8 cellular contexts compared by ENCODE assay signal in genomic region chr5:165209101-165209727, GRCh38.
A peak's percentile ranks its signal among the peaks of the same experiment; 100 is the strongest.
DNase-seq lines count a peak whose midpoint lies in the region; ATAC-seq, FAIRE-seq and TF ChIP-seq lines count a peak whose summit lies in the region.

No MANE protein-coding gene starts in this region.

- H3K36me3 ChIP-seq in HCT116 (ENCODE audit: control insufficient read depth in 1 of 2, insufficient read depth in 2 of 2, low read length in 2 of 2) = no peaks in the 10 kb centered on the region
- H3K36me3 ChIP-seq in hepatocyte (replicated peaks; ENCODE audit: insufficient read depth, low read depth) = no peaks in the 10 kb centered on the region

- POLR2A ChIA-PET in HCT116 (lab: Charles Lee) = no interaction called here

- H3K79me2 ChIP-seq in HCT116 (ENCODE audit: insufficient read depth, low read length) (no peaks in the 10 kb centered on the region), hepatocyte (no peaks in the 10 kb centered on the region)

- H3K4me3 ChIP-seq in AG10803 (ENCODE audit: low read length) (no peak overlapping the region), HCT116 (replicated peaks in 1 of 2; ENCODE audit: low read depth in 1 of 2, low read length in 2 of 2) (no peak overlapping the region), hepatocyte (no peak overlapping the region)

- RAD21 ChIA-PET in HCT116 (lab: Charles Lee; ENCODE audit: low non-redundant PET in 1 of 2, low total read pairs in 2 of 2, uncharacterized antibody in 2 of 2, unreplicated experiment in 2 of 2) = no interaction called here

- peak; percentile 26; the same call in 1 of the 2 replicates for TF ChIP-seq RAD21 in HCT116 (IDR thresholded peaks at IDR 0.05; ENCODE audit: low read depth)

- no peaks in the 10 kb centered on the region for H3K4me1 ChIP-seq in HCT116 (ENCODE audit: control insufficient read depth in 1 of 2, insufficient read depth in 2 of 2, low read length in 2 of 2)
- peaks cover 7% of the 10 kb centered on the region for H3K4me1 ChIP-seq in hepatocyte (ENCODE audit: insufficient read depth)

- H2AFZ ChIP-seq in HCT116 (ENCODE audit: low read depth, low read length, poor library complexity, severe bottlenecking) (no peak overlapping the region), hepatocyte (no peak overlapping the region)

- H4K20me1 ChIP-seq in HCT116 (ENCODE audit: insufficient read depth) (no peaks in the 10 kb centered on the region), hepatocyte (ENCODE audit: insufficient read depth, poor library complexity, severe bottlenecking) (no peaks in the 10 kb centered on the region)

- no peak for FAIRE-seq in urothelium cell line (lab: Jason Lieb, UNC)

- peak; percentile 73 for TF ChIP-seq CTCF in AG10803 (conservative IDR thresholded peaks at IDR 0.05; ENCODE audit: low read length)
- TF ChIP-seq CTCF in HCT116 (IDR thresholded peaks at IDR 0.05 in 2 of 3, conservative IDR thresholded peaks at IDR 0.05 in 1 of 3; ENCODE audit: borderline replicate concordance in 1 of 3, insufficient read depth in 1 of 3, low read depth in 2 of 3, low read length in 2 of 3) = peak in 2 of 3 experiments; percentile 49 to 61; a peak in 4 of 6 replicates
- TF ChIP-seq CTCF in hepatocyte (IDR thresholded peaks at IDR 0.05; ENCODE audit: poor library complexity) = peak; percentile 86

- CTCF ChIA-PET in HCT116 (lab: Charles Lee) = no interaction called here

- DNase-seq in AG10803 (ENCODE audit: low read depth) (peak; percentile 14), HCT116 (ENCODE audit: low read depth, low spot score) (no peak), SKM-1 treated with dmso at 0.1 percent for 144 hours (lab: John Stamatoyannopoulos, UW; ENCODE audit: unreplicated experiment) (peak; percentile 43), hepatocyte (ENCODE audit: low spot score) (peak; percentile 46), urothelium cell line (ENCODE audit: low spot score) (peak; percentile 4)
- no peak for DNase-seq in central memory CD4-positive, alpha-beta T cell
- DNase-seq in stimulated activated CD4-positive, alpha-beta T cell treated with anti-CD3 and anti-CD28 coated beads, Interleukin-1b, Interleukin-23, amount 100 ng/mL, for 48 hours = no peak

- BruUV-seq in HCT116 (replicated peaks; lab: Mats Ljungman, UMichigan) = no TSS peak

- TF ChIP-seq POLR2A in HCT116 (IDR thresholded peaks at IDR 0.05; ENCODE audit: borderline replicate concordance, extremely low read depth, insufficient read depth, insufficient read length) = no peak

- H3K9me2 ChIP-seq in HCT116 (ENCODE audit: insufficient read depth) (no peaks in the 10 kb centered on the region), hepatocyte (replicated peaks; ENCODE audit: insufficient read depth) (no peaks in the 10 kb centered on the region)

- 0% methylated on average over 1 of the region's 1 CpG for WGBS in hepatocyte (ENCODE audit: low lambda C conversion rate, missing lambda C conversion rate)

- H3K27me3 ChIP-seq in HCT116 (ENCODE audit: insufficient read depth, low read length) (no peaks in the 10 kb centered on the region), hepatocyte (no peaks in the 10 kb centered on the region)

- H3K4me2 ChIP-seq in HCT116 (ENCODE audit: low read length) (no peak overlapping the region), hepatocyte (no peak overlapping the region)

- H3K9me3 ChIP-seq in HCT116 (ENCODE audit: control insufficient read depth in 1 of 2, insufficient read depth in 1 of 2, low read depth in 1 of 2, low read length in 2 of 2) (peaks cover 0 to 21% of the 10 kb centered on the region in 2 experiments; a peak in 2 of 4 replicates), hepatocyte (ENCODE audit: low read depth) (no peaks in the 10 kb centered on the region)

- intact Hi-C loops in HCT116 (cut with micrococcal nuclease) = loop anchor here (5.0 kb wide), 1 partner anchor 1647 kb away; no protein-coding TSS in a partner anchor

- H3K9ac ChIP-seq in HCT116 (ENCODE audit: low read length) = no peak overlapping the region

- H3K27ac ChIP-seq in HCT116 (ENCODE audit: low read depth, low read length) (no peak overlapping the region), hepatocyte (no peak overlapping the region)

- ATAC-seq in HCT116 (no peak), GM21737 (IDR thresholded peaks at IDR 0.05; ENCODE audit: unreplicated experiment) (no peak)

TF ChIP-seq in HCT116, 20 proteins besides CTCF, POLR2A, EP300 and RAD21:
- no peak for TF ChIP-seq CEBPB (IDR thresholded peaks at IDR 0.05; ENCODE audit: low read depth)
TF ChIP-seq in HCT116: peak in this region for 0.

Comparison
In these comparisons a context has a peak if more than half of its experiments do, and no peak if none do; other contexts are left out.
1. DNase-seq: peak in AG10803 (single experiment), SKM-1 treated with dmso at 0.1 percent for 144 hours (single experiment), hepatocyte (single experiment) and urothelium cell line (single experiment); none in HCT116 (single experiment), central memory CD4-positive, alpha-beta T cell (single experiment) and stimulated activated CD4-positive, alpha-beta T cell treated with anti-CD3 and anti-CD28 coated beads, Interleukin-1b, Interleukin-23, amount 100 ng/mL, for 48 hours (single experiment).
2. Peak in every context shown above with its lines, with median percentiles within 50 percentile points of each other: CTCF ChIP-seq.